Comparison of ENCODE assay signal across 8 cellular contexts in the genomic region with DNA sequence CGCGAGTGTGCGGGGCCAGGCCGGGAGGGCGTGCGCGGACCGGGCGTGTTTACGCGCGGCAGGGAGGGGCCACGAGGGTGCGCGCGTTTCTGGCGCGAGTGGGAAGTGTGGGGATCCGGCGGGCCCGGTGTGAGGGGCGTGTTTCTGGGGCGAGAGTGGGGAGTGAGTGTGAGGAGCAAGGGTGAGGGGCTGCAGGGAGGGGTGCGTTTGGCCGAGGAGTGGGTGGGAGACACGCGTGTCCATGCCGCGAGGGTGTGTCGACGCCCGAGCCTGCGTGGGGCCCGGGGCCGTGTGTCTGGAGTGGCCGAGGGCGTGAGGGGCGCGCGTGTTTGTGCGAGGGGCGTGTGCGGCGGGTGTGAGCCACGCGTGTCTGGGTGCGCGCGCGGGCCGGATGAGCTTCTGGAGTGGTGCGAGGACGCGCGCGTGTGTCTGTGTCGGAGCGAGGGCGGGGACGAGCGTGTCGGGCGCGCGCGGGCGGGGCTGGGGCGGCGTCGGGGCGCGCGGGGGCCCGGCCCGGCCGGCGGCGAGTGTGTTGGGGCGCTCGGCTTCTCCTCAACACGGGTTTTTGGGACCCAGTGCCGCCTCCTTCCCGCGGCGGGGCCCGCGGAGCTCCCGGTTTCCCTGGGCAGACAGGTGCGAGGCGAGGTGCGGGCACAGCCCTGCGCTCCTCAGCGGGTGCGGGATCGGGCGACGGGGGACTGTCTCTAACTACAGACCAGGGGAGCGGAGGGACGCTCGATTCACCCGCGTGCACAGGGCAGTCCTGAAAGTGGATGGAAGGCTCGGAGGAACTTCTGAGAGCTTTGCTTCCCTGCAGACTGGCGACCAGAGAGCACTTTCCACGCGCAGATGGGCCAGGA.
DNase-seq lines count a peak whose midpoint lies in the region; ATAC-seq, FAIRE-seq and TF ChIP-seq lines count a peak whose summit lies in the region.

No MANE protein-coding gene starts in this region.

- ATAC-seq in psoas muscle = peak in 1 of 4 donors; percentile 21

- peak overlapping the region; percentile 85 for H3K9ac ChIP-seq in NT2/D1 (ENCODE audit: insufficient read length, low read depth)

- H3K27me3 Mint-ChIP-seq in HFFc6 (ENCODE audit: insufficient read depth) = peaks cover 24% of the 10 kb centered on the region

- DNase-seq in NT2/D1 (ENCODE audit: low read depth, low spot score) = no peak
- peak; percentile 78 for DNase-seq in activated effector memory CD4-positive, alpha-beta T cell treated with anti-CD3 and anti-CD28 coated beads, Interleukin-2, amount 50 U/mL, for 16 hours
- DNase-seq in cardiac muscle cell (ENCODE audit: low read depth in 1 of 2, low spot score in 1 of 2) = no peak
- peak; percentile 53 to 66 for DNase-seq in psoas muscle
- DNase-seq in GM12891 (ENCODE audit: insufficient read length, low spot score) = no peak
- no peak for DNase-seq in MV-4-11 (lab: John Stamatoyannopoulos, UW)
- DNase-seq in occipital lobe (lab: John Stamatoyannopoulos, UW) = no peak
- no peak for DNase-seq in HFFc6

- no peak overlapping the region; the same call in 1 of the 2 replicates for H3K4me3 Mint-ChIP-seq in HFFc6

- H3K27me3 ChIP-seq in NT2/D1 (ENCODE audit: insufficient read depth, insufficient read length) (peaks cover 30% of the 10 kb centered on the region), cardiac muscle cell (peaks cover 75% of the 10 kb centered on the region), psoas muscle (ENCODE audit: insufficient read depth in 3 of 3, low read length in 2 of 3) (no peaks in the 10 kb centered on the region)

- no peak for FAIRE-seq in GM12891 (lab: Jason Lieb, UNC)

- H3K9me3 ChIP-seq in NT2/D1 (ENCODE audit: insufficient read depth, low read length) = 0 out of 2 replicates have a peak, but pooled peaks cover 1% of the 10 kb centered on the region
- H3K9me3 ChIP-seq in cardiac muscle cell (ENCODE audit: low read depth) = no peaks in the 10 kb centered on the region
- H3K9me3 ChIP-seq in psoas muscle = no peaks in the 10 kb centered on the region

- H3K4me1 Mint-ChIP-seq in HFFc6 (ENCODE audit: low read depth) = no peaks in the 10 kb centered on the region

- H3K4me3 ChIP-seq in NT2/D1 (ENCODE audit: insufficient read length, low read depth) (peak overlapping the region; percentile 60), cardiac muscle cell (peak overlapping the region; percentile 28), psoas muscle (peak overlapping the region; percentile 64)

- 3 to 4% (median 3%) methylated on average over 59 to 106 of the region's 106 CpGs for WGBS in psoas muscle, 3 donors

- H3K27ac Mint-ChIP-seq in HFFc6 = no peak overlapping the region

- H3K36me3 ChIP-seq in NT2/D1 (ENCODE audit: insufficient read depth, insufficient read length, low read length) (peaks cover 3% of the 10 kb centered on the region), cardiac muscle cell (no peaks in the 10 kb centered on the region), psoas muscle (ENCODE audit: insufficient read depth in 1 of 2, low read depth in 1 of 2) (no peaks in the 10 kb centered on the region)

- no peaks in the 10 kb centered on the region for H3K36me3 Mint-ChIP-seq in HFFc6 (ENCODE audit: low read depth)

- H3K27ac ChIP-seq in cardiac muscle cell (no peak overlapping the region), psoas muscle (no peak overlapping the region)

- H3K9me3 Mint-ChIP-seq in HFFc6 = no peaks in the 10 kb centered on the region

- TF ChIP-seq CTCF in cardiac muscle cell (IDR thresholded peaks at IDR 0.05; ENCODE audit: low read depth, low read length) = no peak
- TF ChIP-seq CTCF in psoas muscle (IDR thresholded peaks at IDR 0.05) = no peak
- TF ChIP-seq CTCF in HFFc6 (IDR thresholded peaks at IDR 0.05) = no peak

- no peak for TF ChIP-seq POLR2A in GM12891 (IDR thresholded peaks at IDR 0.05; ENCODE audit: low read depth, low read length)

- H3K4me1 ChIP-seq in NT2/D1 (ENCODE audit: insufficient read depth, insufficient read length) (peaks cover 11% of the 10 kb centered on the region), cardiac muscle cell (ENCODE audit: low read depth) (no peaks in the 10 kb centered on the region), psoas muscle (peaks cover 4% of the 10 kb centered on the region)

- intact Hi-C loops in psoas muscle (cut with DNase I) = no loop called here

TF ChIP-seq in GM12891, 5 proteins besides CTCF, POLR2A, EP300 and RAD21:
- TF ChIP-seq POLR2AphosphoS5 (IDR thresholded peaks at IDR 0.05; ENCODE audit: low read depth, low read length) (no peak), POU2F2 (IDR thresholded peaks at IDR 0.05; ENCODE audit: low read depth, low read length) (no peak), TAF1 (IDR thresholded peaks at IDR 0.05; ENCODE audit: low read depth, low read length) (no peak)

Comparison
In these comparisons a context has a peak if more than half of its experiments do, and no peak if none do; other contexts are left out.
1. DNase-seq: peak in activated effector memory CD4-positive, alpha-beta T cell treated with anti-CD3 and anti-CD28 coated beads, Interleukin-2, amount 50 U/mL, for 16 hours (single experiment) and psoas muscle (2 of 2); none in NT2/D1 (single experiment), cardiac muscle cell (0 of 2), GM12891 (single experiment), MV-4-11 (single experiment), occipital lobe (single experiment) and HFFc6 (single experiment).
2. Peak in every context shown above with its lines, with median percentiles within 50 percentile points of each other: H3K4me3 ChIP-seq.